1 cellular context compared by ENCODE assay signal in genomic region chr1:31401241-31401640, GRCh38.
A peak's percentile ranks its signal among the peaks of the same experiment; 100 is the strongest.
TF ChIP-seq lines count a peak whose summit lies in the region.

No MANE protein-coding gene starts in this region.

TF ChIP-seq in K562, 482 proteins besides CTCF, POLR2A, EP300 and RAD21:
- TF ChIP-seq RB1 (IDR thresholded peaks at IDR 0.05; ENCODE audit: low read depth), result no peak
- no peak for TF ChIP-seq CHD4 (IDR thresholded peaks at IDR 0.05; ENCODE audit: insufficient read depth, insufficient replicate concordance, low read depth, low read length, poor library complexity, severe bottlenecking)
- TF ChIP-seq ETV6 (IDR thresholded peaks at IDR 0.05; ENCODE audit: borderline replicate concordance in 1 of 2, low read depth in 2 of 2, low read length in 1 of 2), result no peak
- no peak for TF ChIP-seq ETV6 (CRISPR knock-in tag; IDR thresholded peaks at IDR 0.05; ENCODE audit: borderline replicate concordance)
- no peak for TF ChIP-seq CC2D1A (IDR thresholded peaks at IDR 0.05)
- TF ChIP-seq ZC3H11A (IDR thresholded peaks at IDR 0.05; ENCODE audit: low read depth, low read length), result no peak
- no peak for TF ChIP-seq NEUROD1 (IDR thresholded peaks at IDR 0.05; ENCODE audit: borderline replicate concordance, low read depth, low read length, partially characterized antibody)
- peak; percentile 61 for TF ChIP-seq ZNF316 (IDR thresholded peaks at IDR 0.05)
- TF ChIP-seq ZNF24 (IDR thresholded peaks at IDR 0.05), result peak; percentile 92
- TF ChIP-seq HDAC6 (IDR thresholded peaks at IDR 0.05; ENCODE audit: low read depth, low read length), result no peak
- TF ChIP-seq CBX3 (IDR thresholded peaks at IDR 0.05; ENCODE audit: borderline replicate concordance in 1 of 2, low read length in 2 of 2), result no peak
- no peak for TF ChIP-seq MIER1 (IDR thresholded peaks at IDR 0.05; ENCODE audit: low read depth)
